ENCODE assay signal across 27 cellular contexts in genomic region chr2:209305026-209305425, GRCh38.
"Had no signal": no experiment of that assay in that cellular context is flagged by ENCODE, and none has a peak within 500 bp of the region (broad histone marks: within the 10 kb centered on the region; RNA-seq: fewer than 3 reads in every experiment).

No MANE protein-coding gene starts in this region.

- H3K36me3 ChIP-seq: adrenal gland, MG63 had no signal

- H2AFZ ChIP-seq: PC-9 had no signal

- H3K27ac ChIP-seq: adrenal gland, KMS-11, PC-9, VCaP had no signal

- H3K27me3 ChIP-seq: adrenal gland, MG63 had no signal

- H3K4me1 ChIP-seq: adrenal gland had no signal

- H3K9me2 ChIP-seq: SK-N-SH had no signal

- H3K4me2 ChIP-seq: KMS-11, PC-9, SK-N-SH had no signal

- H3K27ac Mint-ChIP-seq: activated CD4-positive, alpha-beta T cell treated with anti-CD3 and anti-CD28 coated beads for 36 hours; activated CD8-positive, alpha-beta T cell treated with anti-CD3 and anti-CD28 coated beads for 36 hours; activated naive CD4-positive, alpha-beta T cell treated with anti-CD3 and anti-CD28 coated beads, Interleukin-2, amount 10 ng/mL, durations not matched to agents 7 days and 5 days; activated naive CD8-positive, alpha-beta T cell treated with anti-CD3 and anti-CD28 coated beads, Interleukin-2, amount 10 ng/mL, durations not matched to agents 7 days and 5 days; activated T-cell treated with anti-CD3 and anti-CD28 coated beads, Interleukin-2, amount 50 U/mL, for 72 hours; activated T-helper 2 cell treated with anti-CD3 and anti-CD28 coated beads, Interferon-gamma antibody, Interleukin-2, Interleukin-4, amounts not matched to agents 10 μg/mL and 5 μg/mL and 100 μg/mL, durations not matched to agents 14 hours and 24 hours and 36 hours had no signal

- H3K9ac ChIP-seq: KMS-11, SK-N-SH had no signal

- H3K36me3 Mint-ChIP-seq: activated naive CD4-positive, alpha-beta T cell treated with anti-CD3 and anti-CD28 coated beads, Interleukin-2, amount 10 ng/mL, durations not matched to agents 7 days and 5 days; activated naive CD8-positive, alpha-beta T cell treated with anti-CD3 and anti-CD28 coated beads, Interleukin-2, amount 10 ng/mL, durations not matched to agents 7 days and 5 days had no signal

- DNase-seq: activated CD4-positive, alpha-beta T cell treated with anti-CD3 and anti-CD28 coated beads for 36 hours; activated CD8-positive, alpha-beta memory T cell treated with anti-CD3 and anti-CD28 coated beads, Interleukin-2, amount 50 U/mL, for 4 hours; activated CD8-positive, alpha-beta T cell treated with anti-CD3 and anti-CD28 coated beads for 36 hours; activated gamma-delta T cell treated with Interleukin-2 at 50 U/mL for 16 hours; activated naive CD4-positive, alpha-beta T cell treated with anti-CD3 and anti-CD28 coated beads, Interleukin-2, amount 10 ng/mL, durations not matched to agents 7 days and 5 days; activated naive CD8-positive, alpha-beta T cell treated with anti-CD3 and anti-CD28 coated beads, Interleukin-2, amount 10 ng/mL, durations not matched to agents 7 days and 5 days; activated T-cell treated with anti-CD3 and anti-CD28 coated beads, Interleukin-2, amount 50 U/mL, for 72 hours; adrenal gland; cerebellar nuclear complex; MV-4-11; NCI-H1092 treated with DMSO at 0.1 percent for 48 hours; NCI-H1417 treated with DMSO at 0.1 percent for 48 hours; NCI-H1694; NCI-H2029; NCI-H2107; NCI-H2171 treated with DMSO at 0.1 percent for 48 hours; NCI-H345; NCI-H510A; NCI-H69; PC-9; SIG-M5; SK-N-SH; T-helper 1 cell had no signal

- H3K4me3 Mint-ChIP-seq: activated CD4-positive, alpha-beta T cell treated with anti-CD3 and anti-CD28 coated beads for 36 hours; activated CD8-positive, alpha-beta T cell treated with anti-CD3 and anti-CD28 coated beads for 36 hours; activated naive CD4-positive, alpha-beta T cell treated with anti-CD3 and anti-CD28 coated beads, Interleukin-2, amount 10 ng/mL, durations not matched to agents 7 days and 5 days; activated naive CD8-positive, alpha-beta T cell treated with anti-CD3 and anti-CD28 coated beads, Interleukin-2, amount 10 ng/mL, durations not matched to agents 7 days and 5 days; activated T-cell treated with anti-CD3 and anti-CD28 coated beads, Interleukin-2, amount 50 U/mL, for 72 hours had no signal

- H3K9me3 Mint-ChIP-seq: activated CD8-positive, alpha-beta T cell treated with anti-CD3 and anti-CD28 coated beads for 36 hours; activated naive CD4-positive, alpha-beta T cell treated with anti-CD3 and anti-CD28 coated beads, Interleukin-2, amount 10 ng/mL, durations not matched to agents 7 days and 5 days; activated naive CD8-positive, alpha-beta T cell treated with anti-CD3 and anti-CD28 coated beads, Interleukin-2, amount 10 ng/mL, durations not matched to agents 7 days and 5 days; activated T-cell treated with anti-CD3 and anti-CD28 coated beads, Interleukin-2, amount 50 U/mL, for 72 hours; activated T-helper 2 cell treated with anti-CD3 and anti-CD28 coated beads, Interferon-gamma antibody, Interleukin-2, Interleukin-4, amounts not matched to agents 10 μg/mL and 5 μg/mL and 100 μg/mL, durations not matched to agents 14 hours and 24 hours and 36 hours had no signal

- H3K9me3 ChIP-seq: adrenal gland, MG63, SK-N-SH had no signal

- H3K4me1 Mint-ChIP-seq: activated CD4-positive, alpha-beta T cell treated with anti-CD3 and anti-CD28 coated beads for 36 hours; activated naive CD4-positive, alpha-beta T cell treated with anti-CD3 and anti-CD28 coated beads, Interleukin-2, amount 10 ng/mL, durations not matched to agents 7 days and 5 days; activated naive CD8-positive, alpha-beta T cell treated with anti-CD3 and anti-CD28 coated beads, Interleukin-2, amount 10 ng/mL, durations not matched to agents 7 days and 5 days had no signal

- H3K4me3 ChIP-seq: adrenal gland, MG63, PC-9 had no signal

- H3K27me3 Mint-ChIP-seq: activated CD4-positive, alpha-beta T cell treated with anti-CD3 and anti-CD28 coated beads for 36 hours; activated CD8-positive, alpha-beta T cell treated with anti-CD3 and anti-CD28 coated beads for 36 hours; activated naive CD4-positive, alpha-beta T cell treated with anti-CD3 and anti-CD28 coated beads, Interleukin-2, amount 10 ng/mL, durations not matched to agents 7 days and 5 days; activated naive CD8-positive, alpha-beta T cell treated with anti-CD3 and anti-CD28 coated beads, Interleukin-2, amount 10 ng/mL, durations not matched to agents 7 days and 5 days had no signal
